8 cellular contexts compared by ENCODE assay signal in the genomic region with DNA sequence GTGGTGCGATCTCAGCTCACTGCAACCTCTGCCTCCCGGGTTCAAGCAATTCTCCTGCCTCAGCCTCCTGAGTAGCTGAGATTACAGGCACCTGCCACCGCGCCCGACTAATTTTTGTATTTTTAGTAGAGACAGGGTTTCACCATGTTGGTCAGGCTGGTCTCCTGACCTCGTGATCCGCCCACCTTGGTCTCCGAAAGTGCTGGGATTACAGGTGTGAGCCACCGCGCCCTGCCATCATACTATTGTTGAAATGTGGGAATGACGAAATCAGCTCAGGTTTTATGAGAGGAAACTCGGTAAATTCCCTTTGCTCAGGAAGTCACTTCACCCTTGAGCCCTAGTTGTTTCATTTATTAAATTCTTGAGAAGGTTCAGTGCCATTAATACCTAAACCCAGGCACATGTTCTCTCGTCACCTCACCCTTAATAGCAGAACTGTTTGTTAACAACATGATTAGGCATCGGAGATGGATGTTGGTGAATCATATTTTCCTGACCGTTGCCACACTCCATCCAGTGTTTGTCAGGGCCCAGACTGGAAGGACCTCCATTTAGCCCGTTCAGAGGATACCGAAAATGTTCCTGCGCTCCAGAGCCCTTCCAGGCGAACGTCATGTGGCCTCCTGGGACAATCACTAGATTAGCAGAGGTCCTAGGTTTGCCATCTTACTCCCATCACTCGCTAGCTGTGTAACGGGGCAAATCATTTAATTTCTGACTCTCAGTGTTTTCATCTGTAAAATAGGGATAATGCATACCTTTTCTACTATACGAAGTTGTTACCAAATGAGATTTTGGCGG. TPM values are rescaled to one million over a fixed set of nuclear protein-coding genes. Genes with fewer than 3 reads are reported as not detected.
DNase-seq lines count a peak whose midpoint lies in the region; ATAC-seq and TF ChIP-seq lines count a peak whose summit lies in the region.

No MANE protein-coding gene starts in this region.

- no peaks in the 10 kb centered on the region for H3K9me3 ChIP-seq in CD8-positive, alpha-beta T cell (ENCODE audit: low read length)
- H3K9me3 ChIP-seq in colonic mucosa, result no peaks in the 10 kb centered on the region
- H3K9me3 ChIP-seq in stomach, result peaks cover 0 to 4% (median 0%) of the 10 kb centered on the region in 4 donors
- H3K9me3 ChIP-seq in H9 (ENCODE audit: control insufficient read depth, low read depth, low read length), result no peaks in the 10 kb centered on the region

- H3K79me2 ChIP-seq in H9 (ENCODE audit: insufficient read depth, low read length), result no peaks in the 10 kb centered on the region

- no peak for TF ChIP-seq POLR2A in stomach (IDR thresholded peaks at IDR 0.05)

- no peak overlapping the region for H2BK12ac ChIP-seq in H9 (ENCODE audit: insufficient read length, low read depth, low read length)

- H3K4me1 Mint-ChIP-seq in CD8-positive, alpha-beta T cell (ENCODE audit: low read depth), result peaks cover 67% of the 10 kb centered on the region
- no peaks in the 10 kb centered on the region for H3K4me1 Mint-ChIP-seq in H9

- H3K23me2 ChIP-seq in H9 (ENCODE audit: insufficient read length, low read depth, low read length, poor library complexity, severe bottlenecking), result no peaks in the 10 kb centered on the region

- H3K9me3 Mint-ChIP-seq in CD8-positive, alpha-beta T cell, result no peaks in the 10 kb centered on the region
- peaks cover 3% of the 10 kb centered on the region in 2 experiments; a peak in 3 of 5 replicates for H3K9me3 Mint-ChIP-seq in H9

- no peaks in the 10 kb centered on the region for H4K20me1 ChIP-seq in H9 (ENCODE audit: control insufficient read depth, insufficient read depth, insufficient read length)

- H2BK20ac ChIP-seq in H9 (ENCODE audit: low read depth, low read length, poor library complexity, severe bottlenecking), result no peak overlapping the region

- POLR2A ChIA-PET in CD8-positive, alpha-beta T cell (lab: Charles Lee), result interaction anchor here (1.0 to 2.1 kb wide), 4 partner anchors 20 to 52 kb away, joined by 3 to 13 read pairs (median 8); partner anchors contain the start of genes ATP6V0E1 and CREBRF

- no peaks in the 10 kb centered on the region for H3K27me3 Mint-ChIP-seq in CD8-positive, alpha-beta T cell (ENCODE audit: low read depth)
- no peaks in the 10 kb centered on the region for H3K27me3 Mint-ChIP-seq in H9 (ENCODE audit: low read depth)

- no peak overlapping the region for H3K4ac ChIP-seq in H9 (ENCODE audit: low read depth, low read length)

- no peak overlapping the region for H3K14ac ChIP-seq in H9 (ENCODE audit: insufficient read depth, low read length)

- peaks cover 40% of the 10 kb centered on the region for H3K4me1 ChIP-seq in CD8-positive, alpha-beta T cell (ENCODE audit: insufficient read depth, low read length)
- H3K4me1 ChIP-seq in colonic mucosa (no peaks in the 10 kb centered on the region), stomach (peaks cover 6 to 34% (median 14%) of the 10 kb centered on the region in 4 donors), H9 (ENCODE audit: insufficient read depth, low read length) (no peaks in the 10 kb centered on the region)

- no peak for DNase-seq in CD8-positive, alpha-beta T cell
- DNase-seq in colonic mucosa (no peak), stomach (no peak), HK-2 (ENCODE audit: unreplicated experiment) (no peak), anterior cingulate cortex (lab: John Stamatoyannopoulos, UW) (no peak), H9 (no peak)

- ATAC-seq in CD8-positive, alpha-beta T cell, result no peak
- ATAC-seq in GM19395 (IDR thresholded peaks at IDR 0.05; ENCODE audit: unreplicated experiment), result peak; percentile 62
- ATAC-seq in HG03354 (IDR thresholded peaks at IDR 0.05; ENCODE audit: poor library complexity, severe bottlenecking, unreplicated experiment), result peak; percentile 69

- no peak overlapping the region for H3T11ph ChIP-seq in H9 (ENCODE audit: low read length)

- WGBS in stomach, 5 donors, result 80 to 93% (median 87%) methylated on average over 22 to 24 of the region's 24 CpGs
- WGBS in H9 (ENCODE audit: extremely low coverage, insufficient read length, low lambda C conversion rate), result no CpG with 5 or more reads among the region's 24 CpGs

- no peak overlapping the region for H3K23ac ChIP-seq in H9 (ENCODE audit: insufficient read length, low read depth, low read length)

- H3K9ac ChIP-seq in colonic mucosa (ENCODE audit: low read depth in 2 of 2, low read length in 2 of 2) (no peak overlapping the region), H9 (ENCODE audit: extremely low read depth, insufficient read length, low read length) (no peak overlapping the region)

- TF ChIP-seq CTCF in CD8-positive, alpha-beta T cell (IDR thresholded peaks at IDR 0.05), result no peak
- TF ChIP-seq CTCF in colonic mucosa (IDR thresholded peaks at IDR 0.05), result no peak
- no peak for TF ChIP-seq CTCF in stomach (IDR thresholded peaks at IDR 0.05)
- no peak for TF ChIP-seq CTCF in H9 (conservative IDR thresholded peaks at IDR 0.05)

- no peak overlapping the region for H4K8ac ChIP-seq in H9 (replicated peaks; ENCODE audit: insufficient read length, low read depth, low read length)

- no peak overlapping the region for H4K91ac ChIP-seq in H9 (ENCODE audit: insufficient read length, low read depth, low read length)

- no peak overlapping the region for H2BK5ac ChIP-seq in H9 (ENCODE audit: insufficient read length, low read length)

- H3K27me3 ChIP-seq in CD8-positive, alpha-beta T cell (ENCODE audit: insufficient read depth, low read length), result no peaks in the 10 kb centered on the region
- H3K27me3 ChIP-seq in colonic mucosa (no peaks in the 10 kb centered on the region), stomach (no peaks in the 10 kb centered on the region), H9 (ENCODE audit: insufficient read depth, low read length) (no peaks in the 10 kb centered on the region)

- no peak overlapping the region for H4K5ac ChIP-seq in H9 (ENCODE audit: insufficient read length, low read depth, low read length)

- peak overlapping the region; percentile 32 for H3K27ac ChIP-seq in CD8-positive, alpha-beta T cell (ENCODE audit: low read depth, low read length)
- H3K27ac ChIP-seq in colonic mucosa (peak overlapping the region; percentile 63), stomach (peak overlapping the region in 4 of 5 donors; percentile 24 to 78 (median 73)), H9 (ENCODE audit: insufficient read length, low read depth, low read length) (no peak overlapping the region)

- no peaks in the 10 kb centered on the region for H3K36me3 ChIP-seq in CD8-positive, alpha-beta T cell (ENCODE audit: insufficient read depth, low read length)
- H3K36me3 ChIP-seq in colonic mucosa, result no peaks in the 10 kb centered on the region
- peaks cover 0 to 31% (median 25%) of the 10 kb centered on the region in 4 donors for H3K36me3 ChIP-seq in stomach

- H3K4me2 ChIP-seq in H9 (ENCODE audit: insufficient read depth, insufficient read length, low read length), result no peak overlapping the region

- H3K18ac ChIP-seq in H9 (ENCODE audit: insufficient read length, low read depth, low read length), result no peak overlapping the region

- H3K36me3 Mint-ChIP-seq in CD8-positive, alpha-beta T cell, result peaks cover 18% of the 10 kb centered on the region
- peaks cover 0 to 15% (median 9%) of the 10 kb centered on the region in 3 experiments; a peak in 6 of 7 replicates for H3K36me3 Mint-ChIP-seq in H9 (ENCODE audit: insufficient read depth in 1 of 3, low read depth in 3 of 3)

- intact Hi-C loops in CD8-positive, alpha-beta T cell (cut with DNase I, micrococcal nuclease), result loop anchor here in 1 of 2 experiments (1.0 kb wide), 1 partner anchor 21 kb away; no protein-coding TSS in a partner anchor
- intact Hi-C loops in colonic mucosa (cut with DNase I) (no loop called here), stomach (cut with DNase I; ENCODE audit: low total_unique reads) (no loop called here)

- H3K56ac ChIP-seq in H9 (ENCODE audit: insufficient read length, low read depth, low read length), result no peak overlapping the region

- no peak overlapping the region for H2AK5ac ChIP-seq in H9 (ENCODE audit: insufficient read length, low read length)

- CTCF ChIA-PET in CD8-positive, alpha-beta T cell (lab: Charles Lee), result interaction anchor here (0.8 to 2.4 kb wide), 5 partner anchors 15 to 72 kb away, joined by 3 to 5 read pairs (median 4); no protein-coding TSS in a partner anchor

- TF ChIP-seq EP300 in stomach (IDR thresholded peaks at IDR 0.05), result no peak

- no peak overlapping the region for H2BK120ac ChIP-seq in H9 (ENCODE audit: low read depth, low read length, poor library complexity, severe bottlenecking)

- H3K4me3 Mint-ChIP-seq in CD8-positive, alpha-beta T cell, result peak overlapping the region; percentile 78
- H3K4me3 Mint-ChIP-seq in H9, result no peak overlapping the region

- peak overlapping the region; percentile 19 for H3K4me3 ChIP-seq in CD8-positive, alpha-beta T cell (ENCODE audit: low read depth, low read length)
- H3K4me3 ChIP-seq in colonic mucosa, result no peak overlapping the region
- no peak overlapping the region for H3K4me3 ChIP-seq in stomach

- H3K27ac Mint-ChIP-seq in CD8-positive, alpha-beta T cell, result peak overlapping the region; percentile 95
- no peak overlapping the region for H3K27ac Mint-ChIP-seq in H9

- H3K79me1 ChIP-seq in H9 (ENCODE audit: insufficient read depth, low read depth, low read length, poor library complexity, severe bottlenecking), result no peaks in the 10 kb centered on the region

- H2AFZ ChIP-seq in H9 (ENCODE audit: low read length), result no peak overlapping the region

- no peak overlapping the region for H2BK15ac ChIP-seq in H9 (ENCODE audit: low read depth, low read length)

RNA-seq across cellular contexts. Expression of gene CREBRF, which starts 20.0 kb away (rescaled TPM):
- total RNA-seq in CD8-positive, alpha-beta T cell, result 10 to 100 TPM; 91.1 to 92.9 TPM
- total RNA-seq in colonic mucosa, result 10 to 100 TPM in 1 of 2 donors, 1 to 10 TPM in 1; 7.2 to 19.1 TPM
- total RNA-seq in stomach, result 10 to 100 TPM in 4 of 5 donors, 1 to 10 TPM in 1; 9.4 to 42.3 (median 33.0) TPM
- 1 to 10 TPM; 3.2 to 4.1 (median 4.0) TPM for polyA plus RNA-seq in stomach
- 2.7 and 3.0 TPM in 2 replicates for total RNA-seq in H9 (2021)

RNA-seq across cellular contexts. Expression of gene ATP6V0E1, which starts 52.5 kb away (rescaled TPM):
- 10 to 100 TPM; 34.4 to 38.8 TPM for total RNA-seq in CD8-positive, alpha-beta T cell
- total RNA-seq in colonic mucosa, result 100 to 1,000 TPM; 194 to 218 TPM
- 100 to 1,000 TPM in 4 of 5 donors, 10 to 100 TPM in 1; 18.0 to 134 (median 127) TPM for total RNA-seq in stomach
- polyA plus RNA-seq in stomach, result 100 to 1,000 TPM; 158 to 328 (median 246) TPM
- 101 TPM in 2 replicates for total RNA-seq in H9 (2021)
